In genomic region chr7:134546903-134547737, GRCh38 we compare ENCODE assay signal across 8 cellular contexts. TPM values are rescaled to one million over a fixed set of nuclear protein-coding genes. Genes with fewer than 3 reads are reported as not detected.
DNase-seq lines count a peak whose midpoint lies in the region; ATAC-seq and TF ChIP-seq lines count a peak whose summit lies in the region.

No MANE protein-coding gene starts in this region.

- H3K9me3 Mint-ChIP-seq in activated CD4-positive, alpha-beta T cell treated with anti-CD3 and anti-CD28 coated beads, Interleukin-2, amount 10 ng/mL, durations not matched to agents 24 days and 14 days = no peaks in the 10 kb centered on the region

- no peak overlapping the region for H3K27ac Mint-ChIP-seq in activated CD4-positive, alpha-beta T cell treated with anti-CD3 and anti-CD28 coated beads, Interleukin-2, amount 10 ng/mL, durations not matched to agents 24 days and 14 days

- no peaks in the 10 kb centered on the region for H3K36me3 Mint-ChIP-seq in activated CD4-positive, alpha-beta T cell treated with anti-CD3 and anti-CD28 coated beads, Interleukin-2, amount 10 ng/mL, durations not matched to agents 24 days and 14 days (ENCODE audit: low read depth)

- no peak for TF ChIP-seq POLR2A in lower leg skin (IDR thresholded peaks at IDR 0.05)

- H3K9me3 ChIP-seq in duodenal mucosa (ENCODE audit: control insufficient read depth in 1 of 2, low read length in 2 of 2) = no peaks in the 10 kb centered on the region

- H3K4me1 ChIP-seq in duodenal mucosa (ENCODE audit: control insufficient read depth in 1 of 2, insufficient read depth in 2 of 2, low read length in 2 of 2) = peaks cover 5 to 9% of the 10 kb centered on the region in 2 donors

- H3K27me3 Mint-ChIP-seq in activated CD4-positive, alpha-beta T cell treated with anti-CD3 and anti-CD28 coated beads, Interleukin-2, amount 10 ng/mL, durations not matched to agents 24 days and 14 days = peaks cover 14% of the 10 kb centered on the region

- peak overlapping the region; percentile 54 to 67 for H3K4me3 ChIP-seq in duodenal mucosa (ENCODE audit: low read depth in 1 of 2, low read length in 2 of 2)
- no peak overlapping the region for H3K4me3 ChIP-seq in lower leg skin (ENCODE audit: low read depth, poor library complexity, severe bottlenecking)

- H3K4me3 Mint-ChIP-seq in activated CD4-positive, alpha-beta T cell treated with anti-CD3 and anti-CD28 coated beads, Interleukin-2, amount 10 ng/mL, durations not matched to agents 24 days and 14 days = peak overlapping the region; percentile 12

- no peak overlapping the region for H3K27ac ChIP-seq in duodenal mucosa (ENCODE audit: low read depth, low read length)

- no peaks in the 10 kb centered on the region for H3K4me1 Mint-ChIP-seq in activated CD4-positive, alpha-beta T cell treated with anti-CD3 and anti-CD28 coated beads, Interleukin-2, amount 10 ng/mL, durations not matched to agents 24 days and 14 days

- peak in 1 of 3 donors; percentile 92 for TF ChIP-seq CTCF in lower leg skin (IDR thresholded peaks at IDR 0.05)

- H3K36me3 ChIP-seq in duodenal mucosa (ENCODE audit: control insufficient read depth in 1 of 2, insufficient read depth in 2 of 2, low read length in 2 of 2) = peaks cover 0 to under 1% of the 10 kb centered on the region in 2 donors

- DNase-seq in activated gamma-delta T cell treated with Interleukin-2 at 50 U/mL for 16 hours (peak; percentile 64), activated gamma-delta T cell (lab: John Stamatoyannopoulos, UW) (no peak), NCI-H2227 (lab: John Stamatoyannopoulos, UW; ENCODE audit: unreplicated experiment) (peak; percentile 63), lower leg skin (ENCODE audit: low spot score in 2 of 2) (peak; percentile 63 to 93)
- DNase-seq in activated CD4-positive, alpha-beta T cell treated with anti-CD3 and anti-CD28 coated beads, Interleukin-2, amount 10 ng/mL, durations not matched to agents 24 days and 14 days = peak; percentile 88
- peak; percentile 11 to 53 (median 39) for DNase-seq in stimulated activated CD4-positive, alpha-beta T cell treated with anti-CD3 and anti-CD28 coated beads, TNF-alpha, amount 100 ng/mL, for 1 hour (ENCODE audit: low read depth in 3 of 3, low spot score in 1 of 3)

- peak overlapping the region; percentile 48 to 65 for H3K9ac ChIP-seq in duodenal mucosa (ENCODE audit: low read depth in 1 of 2, low read length in 2 of 2)

- peak; percentile 42 for ATAC-seq in HG03045 (IDR thresholded peaks at IDR 0.05; ENCODE audit: unreplicated experiment)

- 11 to 12% methylated on average over 9 of the region's 9 CpGs for WGBS in lower leg skin, 2 donors

- intact Hi-C loops in activated CD4-positive, alpha-beta T cell treated with anti-CD3 and anti-CD28 coated beads, Interleukin-2, amount 10 ng/mL, durations not matched to agents 24 days and 14 days (cut with micrococcal nuclease) = loop anchor here (1.0 kb wide), 1 partner anchor 115 kb away; no protein-coding TSS in a partner anchor
- intact Hi-C loops in lower leg skin (cut with DNase I; ENCODE audit: low total_unique reads) = no loop called here

- no peaks in the 10 kb centered on the region for H3K27me3 ChIP-seq in duodenal mucosa (ENCODE audit: control insufficient read depth in 1 of 2, insufficient read depth in 2 of 2, low read length in 2 of 2)

RNA-seq across cellular contexts. Expression of gene AKR1B15, which starts 1.8 kb away (rescaled TPM):
- not detected in 2 replicates for total RNA-seq in activated CD4-positive, alpha-beta T cell treated with anti-CD3 and anti-CD28 coated beads, Interleukin-2, amount 10 ng/mL, durations not matched to agents 24 days and 14 days
- total RNA-seq in lower leg skin = not detected

RNA-seq across cellular contexts. Expression of gene AKR1B10, which starts 19.8 kb away (rescaled TPM):
- not detected in 2 replicates for total RNA-seq in activated CD4-positive, alpha-beta T cell treated with anti-CD3 and anti-CD28 coated beads, Interleukin-2, amount 10 ng/mL, durations not matched to agents 24 days and 14 days
- total RNA-seq in lower leg skin = 10 to 100 TPM in 2 of 4 donors, 1 to 10 TPM in 2; 4.3 to 12.1 (median 9.4) TPM
